ENCODE assay signal across 9 cellular contexts in genomic region chr13:99376132-99376531, GRCh38.
DNase-seq lines count a peak whose midpoint lies in the region; ATAC-seq and TF ChIP-seq lines count a peak whose summit lies in the region.
"Had no signal": no experiment of that assay in that cellular context is flagged by ENCODE, and none has a peak within 500 bp of the region (broad histone marks: within the 10 kb centered on the region; RNA-seq: fewer than 3 reads in every experiment).

No MANE protein-coding gene starts in this region.

- peak in 1 of 34 experiments; percentile 41 for DNase-seq in T-cell
- peak; percentile 47 for DNase-seq in pons (ENCODE audit: low spot score)
- no peak for DNase-seq in COR-L47 (lab: John Stamatoyannopoulos, UW)
- no peak for DNase-seq in NCI-H446 treated with DMSO at 0.1 percent for 48 hours (lab: John Stamatoyannopoulos, UW)
- no peak for DNase-seq in GF-D8 (lab: John Stamatoyannopoulos, UW)
- DNase-seq in hepatocyte (ENCODE audit: low spot score), result no peak

- no peaks in the 10 kb centered on the region for H3K9me2 ChIP-seq in hepatocyte (replicated peaks; ENCODE audit: insufficient read depth)

- H3K27ac Mint-ChIP-seq in T-cell, result peak overlapping the region; percentile 98 to 100

- H3K79me2 ChIP-seq in hepatocyte, result no peaks in the 10 kb centered on the region

- H3K4me2 ChIP-seq in hepatocyte, result no peak overlapping the region

- POLR2A ChIA-PET in T-cell (lab: Charles Lee), result interaction anchor here (0.5 to 2.4 kb wide), 6 partner anchors 15 to 133 kb away, joined by 3 to 17 read pairs (median 10); no protein-coding TSS in a partner anchor

- H3K9me3 Mint-ChIP-seq in T-cell, result no peaks in the 10 kb centered on the region

- no peaks in the 10 kb centered on the region for H4K20me1 ChIP-seq in hepatocyte (ENCODE audit: insufficient read depth, poor library complexity, severe bottlenecking)

- H2AFZ ChIP-seq in hepatocyte, result no peak overlapping the region

- H3K27ac ChIP-seq in hepatocyte, result no peak overlapping the region
- H3K27ac ChIP-seq: breast epithelium had no signal

- ATAC-seq in GM18868 (IDR thresholded peaks at IDR 0.05; ENCODE audit: unreplicated experiment) (peak; percentile 72), HG02623 (IDR thresholded peaks at IDR 0.05; ENCODE audit: unreplicated experiment) (peak; percentile 49), T-cell (replicated peaks in 1 of 4) (no peak)

- peaks cover 87 to 94% (median 94%) of the 10 kb centered on the region in 3 donors for H3K4me1 Mint-ChIP-seq in T-cell

- no peaks in the 10 kb centered on the region for H3K9me3 ChIP-seq in hepatocyte (ENCODE audit: low read depth)
- H3K9me3 ChIP-seq: breast epithelium had no signal

- TF ChIP-seq CTCF in hepatocyte (IDR thresholded peaks at IDR 0.05; ENCODE audit: poor library complexity), result no peak

- H3K27me3 Mint-ChIP-seq in T-cell, result no peaks in the 10 kb centered on the region

- H3K4me1 ChIP-seq in hepatocyte (ENCODE audit: insufficient read depth), result no peaks in the 10 kb centered on the region
- H3K4me1 ChIP-seq: breast epithelium had no signal

- no peaks in the 10 kb centered on the region for H3K27me3 ChIP-seq in hepatocyte
- H3K27me3 ChIP-seq: breast epithelium had no signal

- CTCF ChIA-PET in T-cell (lab: Charles Lee), result interaction anchor here (0.6 to 1.7 kb wide), 5 partner anchors 16 to 120 kb away, joined by 3 to 14 read pairs (median 4); no protein-coding TSS in a partner anchor

- 95% methylated on average over 6 of the region's 6 CpGs for WGBS in hepatocyte (ENCODE audit: low lambda C conversion rate, missing lambda C conversion rate)

- H3K4me3 ChIP-seq in hepatocyte, result no peak overlapping the region
- H3K4me3 ChIP-seq: breast epithelium had no signal

- H3K36me3 Mint-ChIP-seq in T-cell, result peaks cover 55% of the 10 kb centered on the region

- H3K36me3 ChIP-seq in hepatocyte (replicated peaks; ENCODE audit: insufficient read depth, low read depth), result no peaks in the 10 kb centered on the region
- H3K36me3 ChIP-seq: breast epithelium had no signal

- H3K4me3 Mint-ChIP-seq in T-cell, result peak overlapping the region in 2 of 3 donors; percentile 14 to 72

Comparison
In these comparisons a context has a peak if more than half of its experiments do, and no peak if none do; other contexts are left out.
1. ATAC-seq: peak in GM18868 (single experiment) and HG02623 (single experiment); none in T-cell (0 of 4).